ENCODE assay signal across 1 cellular context in the genomic region with DNA sequence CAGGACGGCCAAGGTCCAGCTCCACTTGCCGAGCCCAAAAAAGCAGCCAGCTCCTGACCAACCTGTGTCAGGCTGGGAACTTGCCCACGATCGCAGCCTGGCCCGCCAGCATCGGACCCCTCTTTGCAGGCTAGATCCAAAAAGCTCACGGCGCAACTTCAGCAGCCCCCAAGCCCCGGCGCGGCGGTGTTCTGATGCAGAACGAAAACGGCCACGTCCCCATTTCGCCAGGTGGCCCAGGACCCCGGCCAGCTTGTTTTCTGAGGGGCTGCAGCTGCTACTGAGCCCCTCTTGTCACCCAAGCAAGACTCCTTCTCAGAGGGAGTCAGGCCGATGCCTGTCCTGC.
TF ChIP-seq lines count a peak whose summit lies in the region.

No MANE protein-coding gene starts in this region.

TF ChIP-seq in liver, 16 proteins besides CTCF, POLR2A, EP300 and RAD21 (continued from another document):
- TF ChIP-seq, protein P1, sequence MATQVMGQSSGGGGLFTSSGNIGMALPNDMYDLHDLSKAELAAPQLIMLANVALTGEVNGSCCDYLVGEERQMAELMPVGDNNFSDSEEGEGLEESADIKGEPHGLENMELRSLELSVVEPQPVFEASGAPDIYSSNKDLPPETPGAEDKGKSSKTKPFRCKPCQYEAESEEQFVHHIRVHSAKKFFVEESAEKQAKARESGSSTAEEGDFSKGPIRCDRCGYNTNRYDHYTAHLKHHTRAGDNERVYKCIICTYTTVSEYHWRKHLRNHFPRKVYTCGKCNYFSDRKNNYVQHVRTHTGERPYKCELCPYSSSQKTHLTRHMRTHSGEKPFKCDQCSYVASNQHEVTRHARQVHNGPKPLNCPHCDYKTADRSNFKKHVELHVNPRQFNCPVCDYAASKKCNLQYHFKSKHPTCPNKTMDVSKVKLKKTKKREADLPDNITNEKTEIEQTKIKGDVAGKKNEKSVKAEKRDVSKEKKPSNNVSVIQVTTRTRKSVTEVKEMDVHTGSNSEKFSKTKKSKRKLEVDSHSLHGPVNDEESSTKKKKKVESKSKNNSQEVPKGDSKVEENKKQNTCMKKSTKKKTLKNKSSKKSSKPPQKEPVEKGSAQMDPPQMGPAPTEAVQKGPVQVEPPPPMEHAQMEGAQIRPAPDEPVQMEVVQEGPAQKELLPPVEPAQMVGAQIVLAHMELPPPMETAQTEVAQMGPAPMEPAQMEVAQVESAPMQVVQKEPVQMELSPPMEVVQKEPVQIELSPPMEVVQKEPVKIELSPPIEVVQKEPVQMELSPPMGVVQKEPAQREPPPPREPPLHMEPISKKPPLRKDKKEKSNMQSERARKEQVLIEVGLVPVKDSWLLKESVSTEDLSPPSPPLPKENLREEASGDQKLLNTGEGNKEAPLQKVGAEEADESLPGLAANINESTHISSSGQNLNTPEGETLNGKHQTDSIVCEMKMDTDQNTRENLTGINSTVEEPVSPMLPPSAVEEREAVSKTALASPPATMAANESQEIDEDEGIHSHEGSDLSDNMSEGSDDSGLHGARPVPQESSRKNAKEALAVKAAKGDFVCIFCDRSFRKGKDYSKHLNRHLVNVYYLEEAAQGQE (IDR thresholded peaks at IDR 0.05): no peak
- TF ChIP-seq TAF1 (conservative IDR thresholded peaks at IDR 0.05) (no peak), FOXA2 (IDR thresholded peaks at IDR 0.05) (no peak), SP1 (IDR thresholded peaks at IDR 0.05) (no peak), EGR1 (IDR thresholded peaks at IDR 0.05; ENCODE audit: low read depth in 2 of 2) (no peak), NR2F2 (IDR thresholded peaks at IDR 0.05) (no peak)
- TF ChIP-seq, protein P2, sequence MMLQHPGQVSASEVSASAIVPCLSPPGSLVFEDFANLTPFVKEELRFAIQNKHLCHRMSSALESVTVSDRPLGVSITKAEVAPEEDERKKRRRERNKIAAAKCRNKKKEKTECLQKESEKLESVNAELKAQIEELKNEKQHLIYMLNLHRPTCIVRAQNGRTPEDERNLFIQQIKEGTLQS (IDR thresholded peaks at IDR 0.05): no peak
